In genomic region chr14:95157987-95158712, GRCh38 we compare ENCODE assay signal across 9 cellular contexts. TPM values are rescaled to one million over a fixed set of nuclear protein-coding genes. Genes with fewer than 3 reads are reported as not detected.
DNase-seq lines count a peak whose midpoint lies in the region; ATAC-seq, FAIRE-seq and TF ChIP-seq lines count a peak whose summit lies in the region.
"Had no signal": no experiment of that assay in that cellular context is flagged by ENCODE, and none has a peak within 500 bp of the region (broad histone marks: within the 10 kb centered on the region; RNA-seq: fewer than 3 reads in every experiment).

No MANE protein-coding gene starts in this region.

- no peak for TF ChIP-seq EP300 in HepG2 (IDR thresholded peaks at IDR 0.05; ENCODE audit: low read depth in 2 of 2, low read length in 2 of 2)
- TF ChIP-seq EP300 in HepG2 (CRISPR knock-in tag; IDR thresholded peaks at IDR 0.05; ENCODE audit: borderline replicate concordance), result no peak
- no peak for TF ChIP-seq EP300 in transverse colon (IDR thresholded peaks at IDR 0.05; ENCODE audit: low read depth)

- WGBS in HepG2 (ENCODE audit: low lambda C conversion rate), result 3% methylated on average over 9 of the region's 12 CpGs
- WGBS in transverse colon (ENCODE audit: low coverage in 1 of 2), 2 donors, result 20% methylated on average over 5 to 12 of the region's 12 CpGs

- TF ChIP-seq CTCF in KMS-11 (conservative IDR thresholded peaks at IDR 0.05; ENCODE audit: low read depth, low read length), result no peak
- no peak for TF ChIP-seq CTCF in astrocyte (IDR thresholded peaks at IDR 0.05; ENCODE audit: insufficient read depth, low read depth, low read length)
- no peak for TF ChIP-seq CTCF in HepG2 (CRISPR knock-in tag; IDR thresholded peaks at IDR 0.05)
- TF ChIP-seq CTCF in transverse colon (IDR thresholded peaks at IDR 0.05), result peak in 1 of 5 experiments; percentile 10

- TF ChIP-seq RAD21 in HepG2 (CRISPR knock-in tag; IDR thresholded peaks at IDR 0.05), result no peak

- H3K4me2 ChIP-seq in KMS-11 (peak overlapping the region; percentile 70; the same call in 1 of the 2 replicates), astrocyte (ENCODE audit: low read length) (peak overlapping the region; percentile 90), HepG2 (ENCODE audit: low read depth, low read length) (peak overlapping the region; percentile 98)

- CTCF ChIA-PET in HepG2 (lab: Yijun Ruan, JAX; ENCODE audit: low intra/inter-chr PET ratio, low total read pairs), result no interaction called here

- H3K4me1 ChIP-seq in KMS-11 (ENCODE audit: low read depth, poor library complexity, severe bottlenecking) (peaks cover 13% of the 10 kb centered on the region), astrocyte (ENCODE audit: insufficient read depth, low read length) (peaks cover 8% of the 10 kb centered on the region), HepG2 (ENCODE audit: insufficient read depth, low read length) (peaks cover 43% of the 10 kb centered on the region), transverse colon (peaks cover 19 to 44% (median 35%) of the 10 kb centered on the region in 4 donors)

- H3K27ac Mint-ChIP-seq in astrocyte (ENCODE audit: unreplicated experiment), result peak overlapping the region; percentile 97

- H3K27me3 ChIP-seq in KMS-11 (ENCODE audit: insufficient read depth, low read depth), result no peaks in the 10 kb centered on the region
- H3K27me3 ChIP-seq in astrocyte (ENCODE audit: insufficient read depth, low read length), result no peaks in the 10 kb centered on the region
- no peaks in the 10 kb centered on the region; a peak in 1 of 5 replicates for H3K27me3 ChIP-seq in HepG2 (ENCODE audit: control insufficient read depth in 1 of 2, insufficient read depth in 2 of 2, low read length in 2 of 2)
- H3K27me3 ChIP-seq in transverse colon, result no peaks in the 10 kb centered on the region

- POLR2A ChIA-PET in HepG2 (lab: Yijun Ruan, JAX), result interaction anchor here (1.0 to 1.6 kb wide), 4 partner anchors 25 to 137 kb away, joined by 3 to 6 read pairs (median 4); no protein-coding TSS in a partner anchor

- no peaks in the 10 kb centered on the region for H3K36me3 ChIP-seq in KMS-11 (ENCODE audit: insufficient read depth)
- no peaks in the 10 kb centered on the region for H3K36me3 ChIP-seq in astrocyte (ENCODE audit: insufficient read depth, low read length)
- no peaks in the 10 kb centered on the region for H3K36me3 ChIP-seq in HepG2 (replicated peaks in 1 of 2; ENCODE audit: control insufficient read depth in 1 of 2, insufficient read depth in 2 of 2, low read length in 2 of 2)
- H3K36me3 ChIP-seq in transverse colon, result no peaks in the 10 kb centered on the region

- H3K27ac ChIP-seq in KMS-11 (peak overlapping the region; percentile 87), astrocyte (ENCODE audit: low read depth, low read length) (peak overlapping the region; percentile 96), HepG2 (ENCODE audit: extremely low read length, insufficient read depth, low read length) (peak overlapping the region; percentile 96), transverse colon (peak overlapping the region; percentile 93 to 96 (median 96))

- H3K9me3 ChIP-seq in astrocyte (ENCODE audit: insufficient read depth, low read depth, low read length) (no peaks in the 10 kb centered on the region), HepG2 (ENCODE audit: low read length) (no peaks in the 10 kb centered on the region), transverse colon (no peaks in the 10 kb centered on the region)

- H3K36me3 Mint-ChIP-seq in astrocyte (ENCODE audit: low read depth, unreplicated experiment), result no peaks in the 10 kb centered on the region

- no peak for FAIRE-seq in astrocyte (lab: Jason Lieb, UNC)
- FAIRE-seq in HepG2 (lab: Jason Lieb, UNC), result no peak
- no peak for FAIRE-seq in H54 (lab: Jason Lieb, UNC)
- FAIRE-seq: TTC549 had no signal

- TF ChIP-seq POLR2A in HepG2 (IDR thresholded peaks at IDR 0.05; ENCODE audit: insufficient read depth in 1 of 2, low read depth in 2 of 2, low read length in 2 of 2) (no peak), transverse colon (IDR thresholded peaks at IDR 0.05) (no peak), H54 (IDR thresholded peaks at IDR 0.05; ENCODE audit: low read depth, low read length) (no peak)

- peak overlapping the region; percentile 98 for H3K4me3 Mint-ChIP-seq in astrocyte (ENCODE audit: unreplicated experiment)

- in situ Hi-C loops in HepG2 (cut with HindIII; ENCODE audit: extremely low pct_ligation_motif_present, low pct_unique_long_range_greater_than_20kb) (no loop called here), transverse colon (cut with MboI; ENCODE audit: low pct_ligation_motif_present in 1 of 4, low pct_unique_long_range_greater_than_20kb in 1 of 4, low sequenced_read_pairs in 3 of 4) (no loop called here)

- peaks cover 36% of the 10 kb centered on the region for H3K79me2 ChIP-seq in KMS-11 (ENCODE audit: insufficient read depth, low read depth)
- peaks cover 41% of the 10 kb centered on the region for H3K79me2 ChIP-seq in astrocyte (ENCODE audit: insufficient read depth, low read length)
- peaks cover 43% of the 10 kb centered on the region for H3K79me2 ChIP-seq in HepG2 (ENCODE audit: insufficient read depth, low read length)

- intact Hi-C loops in HepG2 (cut with micrococcal nuclease; ENCODE audit: unreplicated experiment), result loop anchor here (10.0 kb wide), 1 partner anchor 177 kb away; no protein-coding TSS in a partner anchor
- intact Hi-C loops in transverse colon (cut with DNase I; ENCODE audit: low total_unique reads), result no loop called here

- H2AFZ ChIP-seq in KMS-11 (ENCODE audit: low read depth) (peak overlapping the region; percentile 89), astrocyte (ENCODE audit: low read depth, low read length) (peak overlapping the region; percentile 98), HepG2 (ENCODE audit: low read length) (no peak overlapping the region)

- H3K4me1 Mint-ChIP-seq in astrocyte (ENCODE audit: low read depth, unreplicated experiment), result peaks cover 11% of the 10 kb centered on the region

- no peaks in the 10 kb centered on the region for H3K27me3 Mint-ChIP-seq in astrocyte (ENCODE audit: low read depth, unreplicated experiment)

- H3K9me3 Mint-ChIP-seq in astrocyte (ENCODE audit: unreplicated experiment), result no peaks in the 10 kb centered on the region

- BruUV-seq in HepG2 (replicated peaks; lab: Mats Ljungman, UMichigan), result TSS peak; percentile 78

- H4K20me1 ChIP-seq in KMS-11 (ENCODE audit: insufficient read depth) (no peaks in the 10 kb centered on the region), astrocyte (ENCODE audit: insufficient read depth, low read length) (peaks cover 27% of the 10 kb centered on the region), HepG2 (ENCODE audit: insufficient read depth, low read length) (no peaks in the 10 kb centered on the region)

- H3K9ac ChIP-seq in KMS-11, result peak overlapping the region; percentile 88
- H3K9ac ChIP-seq in astrocyte (ENCODE audit: low read length), result peak overlapping the region; percentile 97
- H3K9ac ChIP-seq in HepG2 (ENCODE audit: insufficient read depth, low read depth, low read length), result peak overlapping the region; percentile 97

- peak; percentile 11 for ATAC-seq in GM19372 (IDR thresholded peaks at IDR 0.05; ENCODE audit: low read depth, unreplicated experiment)
- ATAC-seq in HepG2, result peak; percentile 57

- H3K4me3 ChIP-seq in KMS-11 (IDR thresholded peaks at IDR 0.05; ENCODE audit: insufficient read depth, low read depth, low read length), result no peak overlapping the region
- H3K4me3 ChIP-seq in astrocyte (ENCODE audit: insufficient read depth, low read depth, low read length), result peak overlapping the region; percentile 74
- peak overlapping the region; percentile 78 to 96 (median 81) for H3K4me3 ChIP-seq in HepG2 (replicated peaks in 1 of 3; ENCODE audit: insufficient read depth in 1 of 3, low read depth in 2 of 3, low read length in 3 of 3)
- peak overlapping the region; percentile 53 to 96 (median 74) for H3K4me3 ChIP-seq in transverse colon

- DNase-seq in COLO668 (lab: John Stamatoyannopoulos, UW; ENCODE audit: unreplicated experiment), result peak; percentile 63
- no peak for DNase-seq in astrocyte (ENCODE audit: low read depth)
- peak; percentile 20 for DNase-seq in HepG2 (ENCODE audit: low spot score)
- no peak for DNase-seq in transverse colon
- DNase-seq in H54 (ENCODE audit: insufficient read length, low spot score), result no peak
- no peak for DNase-seq in activated gamma-delta T cell treated with Interleukin-2 at 50 U/mL for 16 hours

RNA-seq across cellular contexts. Expression of gene DICER1, which starts 0.8 kb away (rescaled TPM):
- total RNA-seq in astrocyte, result 94.2 and 103 TPM in 2 replicates
- total RNA-seq in HepG2 (2016; rRNA removed; fragmentation: Illumina TruSeq; extraction: Trizol), result 61.9 and 88.8 TPM in 2 replicates
- total RNA-seq in HepG2 (2016; cell fraction: cytosol; rRNA removed; fragmentation: Illumina TruSeq; extraction: Trizol; ENCODE audit: low read depth), result 10.5 and 12.5 TPM in 2 replicates
- total RNA-seq in HepG2 (2016; cell fraction: insoluble cytoplasmic fraction; rRNA removed; fragmentation: Illumina TruSeq; extraction: Trizol), result 56.8 and 81.5 TPM in 2 replicates
- 28.2 and 32.1 TPM in 2 replicates for total RNA-seq in HepG2 (2016; cell fraction: membrane; rRNA removed; fragmentation: Illumina TruSeq; extraction: Trizol)
- total RNA-seq in HepG2 (2016; cell fraction: nucleus; rRNA removed; fragmentation: Illumina TruSeq; extraction: Trizol), result 64.4 and 74.3 TPM in 2 replicates
- 23.6 and 31.8 TPM in 2 replicates for polyA plus RNA-seq in HepG2 (2011; rRNA removed)
- polyA plus RNA-seq in HepG2 (2011; cell fraction: cytosol; rRNA removed), result 9.8 and 13.5 TPM in 2 replicates
- 29.6 and 34.3 TPM in 2 replicates for polyA plus RNA-seq in HepG2 (2011; cell fraction: nucleus; rRNA removed)
- 18.7 and 21.1 TPM in 2 replicates for polyA plus RNA-seq in HepG2 (2012)
- 0.61 and 1.1 TPM in 2 replicates for polyA plus RNA-seq in HepG2 (2016; cell fraction: cytosol; fragmentation: Illumina TruSeq; extraction: Trizol; ENCODE audit: low read depth)
- polyA plus RNA-seq in HepG2 (2016; cell fraction: insoluble cytoplasmic fraction; fragmentation: Illumina TruSeq; extraction: Trizol; ENCODE audit: low read depth), result 33.8 and 35.8 TPM in 2 replicates
- polyA plus RNA-seq in HepG2 (2016; cell fraction: membrane; fragmentation: Illumina TruSeq; extraction: Trizol; ENCODE audit: low read depth), result 3.3 and 3.9 TPM in 2 replicates
- 42.9 and 44.5 TPM in 2 replicates for polyA plus RNA-seq in HepG2 (2016; cell fraction: nucleus; fragmentation: Illumina TruSeq; extraction: Trizol; ENCODE audit: insufficient read depth, low read depth)
- polyA minus RNA-seq in HepG2 (2011; rRNA and poly(A)+ RNA removed; ENCODE audit: low replicate concordance), result 84.7 and 103 TPM in 2 replicates
- polyA minus RNA-seq in HepG2 (2011; cell fraction: cytosol; rRNA and poly(A)+ RNA removed), result 49.5 and 78.0 TPM in 2 replicates
- 130 and 156 TPM in 2 replicates for polyA minus RNA-seq in HepG2 (2011; cell fraction: nucleus; rRNA and poly(A)+ RNA removed)
- total RNA-seq in transverse colon, result 100 to 1,000 TPM in 1 of 4 donors, 10 to 100 TPM in 3; 45.6 to 102 (median 71.4) TPM

Comparison
In these comparisons a context has a peak if more than half of its experiments do, and no peak if none do; other contexts are left out.
1. DNase-seq: peak in COLO668 (single experiment) and HepG2 (single experiment); none in astrocyte (single experiment), transverse colon (single experiment), H54 (single experiment) and activated gamma-delta T cell treated with Interleukin-2 at 50 U/mL for 16 hours (single experiment).
2. Peak in every context shown above with its lines, with median percentiles within 50 percentile points of each other: H3K27ac ChIP-seq, H3K4me2 ChIP-seq and H3K9ac ChIP-seq.